8 cellular contexts compared by ENCODE assay signal in genomic region chr5:127031147-127031862, GRCh38. TPM values are rescaled to one million over a fixed set of nuclear protein-coding genes. Genes with fewer than 3 reads are reported as not detected.
A peak's percentile ranks its signal among the peaks of the same experiment; 100 is the strongest.
DNase-seq lines count a peak whose midpoint lies in the region; ATAC-seq, FAIRE-seq and TF ChIP-seq lines count a peak whose summit lies in the region.

No MANE protein-coding gene starts in this region.

- WGBS in H1 (ENCODE audit: extremely low coverage in 1 of 2, insufficient coverage in 1 of 2, insufficient read length in 1 of 2, insufficient replicate concordance in 2 of 2, low coverage in 1 of 2, low lambda C conversion rate in 2 of 2, missing lambda C conversion rate in 1 of 2), 2 experiments = 21% methylated on average over 45 of the region's 45 CpGs; no CpG with 5 or more reads in 1 of the 2 experiments

- CTCF ChIA-PET in H1 (lab: Charles Lee; ENCODE audit: partially characterized antibody) = interaction anchor here (0.6 to 1.7 kb wide), 9 partner anchors 15 to 327 kb away, joined by 3 to 5 read pairs (median 3); no protein-coding TSS in a partner anchor

- H4K8ac ChIP-seq in H1 (ENCODE audit: extremely low read depth, insufficient read depth, low read length) = peak overlapping the region; percentile 92

- POLR2A ChIA-PET in H1 (lab: Charles Lee; ENCODE audit: partially characterized antibody) = interaction anchor here (0.6 to 1.4 kb wide), 4 partner anchors 10 to 384 kb away, joined by 3 to 8 read pairs (median 4); no protein-coding TSS in a partner anchor

- H3K27me3 Mint-ChIP-seq in T-helper 1 cell treated with Interleukin-12 subunit alpha and Interleukin-12 subunit beta and Interleukin-4 antibody, amounts not matched to agents 30 μg/mL and 1 μg/mL, for 36 hours (ENCODE audit: low read depth) = peaks cover 33% of the 10 kb centered on the region
- H3K27me3 Mint-ChIP-seq in natural killer cell treated with Interleukin-12 subunit alpha and Interleukin-12 subunit beta and Interleukin-15 and Interleukin-18, amount 100 ng/mL, for 72 hours = peaks cover 9 to 16% of the 10 kb centered on the region in 2 donors

- H2BK5ac ChIP-seq in H1 (ENCODE audit: low read depth, low read length) = no peak overlapping the region

- H3K36me3 Mint-ChIP-seq in T-helper 1 cell treated with Interleukin-12 subunit alpha and Interleukin-12 subunit beta and Interleukin-4 antibody, amounts not matched to agents 30 μg/mL and 1 μg/mL, for 36 hours (ENCODE audit: low read depth) = peaks cover 2% of the 10 kb centered on the region
- H3K36me3 Mint-ChIP-seq in natural killer cell treated with Interleukin-12 subunit alpha and Interleukin-12 subunit beta and Interleukin-15 and Interleukin-18, amount 100 ng/mL, for 72 hours = no peaks in the 10 kb centered on the region

- H4K91ac ChIP-seq in H1 (replicated peaks; ENCODE audit: insufficient read length, low read length) = peak overlapping the region; percentile 35

- H2BK120ac ChIP-seq in H1 (replicated peaks; ENCODE audit: low read depth, low read length) = no peak overlapping the region

- H3K79me2 ChIP-seq in H1 (ENCODE audit: control insufficient read depth in 1 of 2, insufficient read depth in 2 of 2, low read length in 2 of 2) = 0 out of 4 replicates have a peak, but pooled peaks cover 0 to 15% of the 10 kb centered on the region in 2 experiments

- H3K4ac ChIP-seq in H1 (replicated peaks; ENCODE audit: insufficient read length, low read depth, low read length) = no peak overlapping the region

- peak overlapping the region; percentile 59 for H3K27ac Mint-ChIP-seq in T-helper 1 cell treated with Interleukin-12 subunit alpha and Interleukin-12 subunit beta and Interleukin-4 antibody, amounts not matched to agents 30 μg/mL and 1 μg/mL, for 36 hours
- peak overlapping the region; percentile 44 to 80 for H3K27ac Mint-ChIP-seq in natural killer cell treated with Interleukin-12 subunit alpha and Interleukin-12 subunit beta and Interleukin-15 and Interleukin-18, amount 100 ng/mL, for 72 hours

- H3K4me3 Mint-ChIP-seq in T-helper 1 cell treated with Interleukin-12 subunit alpha and Interleukin-12 subunit beta and Interleukin-4 antibody, amounts not matched to agents 30 μg/mL and 1 μg/mL, for 36 hours = peak overlapping the region; percentile 90
- H3K4me3 Mint-ChIP-seq in natural killer cell treated with Interleukin-12 subunit alpha and Interleukin-12 subunit beta and Interleukin-15 and Interleukin-18, amount 100 ng/mL, for 72 hours = peak overlapping the region; percentile 84

- 0 out of 7 replicates have a peak overlapping the region, but pooled peaks of 1 of the 4 experiments have one; percentile 4 for H3K9ac ChIP-seq in H1 (replicated peaks in 1 of 4; ENCODE audit: extremely low read depth in 1 of 4, low read depth in 3 of 4, low read length in 3 of 4)

- peak overlapping the region; percentile 80 for H3K18ac ChIP-seq in H1 (ENCODE audit: extremely low read depth, low read length)

- no peaks in the 10 kb centered on the region for H3K9me3 ChIP-seq in H1 (ENCODE audit: insufficient read depth in 2 of 2, low read depth in 1 of 2, low read length in 1 of 2)

- TF ChIP-seq EP300 in H1 (IDR thresholded peaks at IDR 0.05; ENCODE audit: borderline replicate concordance in 1 of 2, low read depth in 2 of 2, low read length in 2 of 2) = no peak

- H2BK12ac ChIP-seq in H1 (ENCODE audit: low read depth, low read length) = peak overlapping the region; percentile 5

- H3K27me3 ChIP-seq in H1 (replicated peaks in 1 of 4; ENCODE audit: control insufficient read depth in 3 of 4, extremely low read depth in 1 of 4, insufficient read depth in 3 of 4, low read length in 3 of 4) = peaks cover 0 to 16% (median 10%) of the 10 kb centered on the region in 4 experiments; a peak in 5 of 7 replicates

- H3K36me3 ChIP-seq in H1 (ENCODE audit: control insufficient read depth in 2 of 4, insufficient read depth in 4 of 4, low read length in 3 of 4) = no peaks in the 10 kb centered on the region

- H4K5ac ChIP-seq in H1 (ENCODE audit: insufficient read length, low read depth, low read length) = no peak overlapping the region

- peaks cover 19% of the 10 kb centered on the region; the same call in 1 of the 2 replicates for H3K23me2 ChIP-seq in H1 (ENCODE audit: low read depth, low read length)

- FAIRE-seq in H1 (lab: Jason Lieb, UNC) = no peak

- peaks cover 0 to 9% (median 6%) of the 10 kb centered on the region in 4 experiments; a peak in 4 of 7 replicates for H3K4me1 ChIP-seq in H1 (replicated peaks in 1 of 4; ENCODE audit: control insufficient read depth in 3 of 4, insufficient read depth in 4 of 4, low read length in 3 of 4)

- no peak for TF ChIP-seq CTCF in H1 (IDR thresholded peaks at IDR 0.05; ENCODE audit: control extremely low read depth in 1 of 3, insufficient read depth in 1 of 3, low read depth in 1 of 3, low read length in 3 of 3)

- H3K27ac ChIP-seq in H1 (ENCODE audit: low read depth, low read length) = no peak overlapping the region

- H3K56ac ChIP-seq in H1 (replicated peaks; ENCODE audit: insufficient read length, low read depth, low read length) = no peak overlapping the region

- H3K23ac ChIP-seq in H1 (ENCODE audit: insufficient read length) = no peak overlapping the region

- TF ChIP-seq POLR2A in H1 (IDR thresholded peaks at IDR 0.05; ENCODE audit: control extremely low read depth in 1 of 2, low read depth in 2 of 2, low read length in 2 of 2) = no peak

- no peaks in the 10 kb centered on the region for H3K9me3 Mint-ChIP-seq in T-helper 1 cell treated with Interleukin-12 subunit alpha and Interleukin-12 subunit beta and Interleukin-4 antibody, amounts not matched to agents 30 μg/mL and 1 μg/mL, for 36 hours
- H3K9me3 Mint-ChIP-seq in natural killer cell treated with Interleukin-12 subunit alpha and Interleukin-12 subunit beta and Interleukin-15 and Interleukin-18, amount 100 ng/mL, for 72 hours = no peaks in the 10 kb centered on the region

- H2AFZ ChIP-seq in H1 (ENCODE audit: low read length) = peak overlapping the region; percentile 88; the same call in 1 of the 2 replicates

- no peak overlapping the region for H2AK5ac ChIP-seq in H1 (ENCODE audit: low read depth, low read length)

- peaks cover 0 to 7% of the 10 kb centered on the region in 2 experiments for H4K20me1 ChIP-seq in H1 (replicated peaks in 1 of 2; ENCODE audit: control insufficient read depth in 1 of 2, insufficient read depth in 2 of 2, low read length in 2 of 2)

- no peaks in the 10 kb centered on the region for H3K79me1 ChIP-seq in H1 (ENCODE audit: low read depth, low read length)

- no peak overlapping the region for H2BK20ac ChIP-seq in H1 (ENCODE audit: low read length)

- no peak overlapping the region for H3K14ac ChIP-seq in H1 (ENCODE audit: insufficient read length)

- H3K4me3 ChIP-seq in H1 (ENCODE audit: extremely low read depth in 1 of 4, insufficient read depth in 2 of 4, low read depth in 3 of 4, low read length in 4 of 4) = peak overlapping the region; percentile 50 to 83 (median 82)

- peak; percentile 13 for ATAC-seq in GM18868 (IDR thresholded peaks at IDR 0.05; ENCODE audit: unreplicated experiment)
- ATAC-seq in HG02885 (IDR thresholded peaks at IDR 0.05; ENCODE audit: poor library complexity, unreplicated experiment) = peak; percentile 18
- ATAC-seq in natural killer cell treated with Interleukin-12 subunit alpha and Interleukin-12 subunit beta and Interleukin-15 and Interleukin-18, amount 100 ng/mL, for 72 hours = peak in 1 of 2 donors; percentile 29

- DNase-seq in H1 (ENCODE audit: low read depth in 1 of 2, low spot score in 2 of 2) (no peak), NCI-H345 treated with DMSO at 0.1 percent for 48 hours (lab: John Stamatoyannopoulos, UW; ENCODE audit: unreplicated experiment) (no peak), NCI-H2107 treated with DMSO at 0.1 percent for 48 hours (lab: John Stamatoyannopoulos, UW; ENCODE audit: unreplicated experiment) (no peak), COR-L47 (lab: John Stamatoyannopoulos, UW) (no peak)
- DNase-seq in natural killer cell treated with Interleukin-12 subunit alpha and Interleukin-12 subunit beta and Interleukin-15 and Interleukin-18, amount 100 ng/mL, for 72 hours (ENCODE audit: low spot score) = no peak

- TF ChIP-seq RAD21 in H1 (IDR thresholded peaks at IDR 0.05 in 1 of 2, conservative IDR thresholded peaks at IDR 0.05 in 1 of 2; ENCODE audit: low read depth in 2 of 2, low read length in 2 of 2) = no peak

- no peak overlapping the region for H2BK15ac ChIP-seq in H1 (ENCODE audit: low read length)

- H3K4me1 Mint-ChIP-seq in T-helper 1 cell treated with Interleukin-12 subunit alpha and Interleukin-12 subunit beta and Interleukin-4 antibody, amounts not matched to agents 30 μg/mL and 1 μg/mL, for 36 hours (ENCODE audit: low read depth) = peaks cover 18% of the 10 kb centered on the region
- peaks cover 20 to 22% of the 10 kb centered on the region in 2 donors for H3K4me1 Mint-ChIP-seq in natural killer cell treated with Interleukin-12 subunit alpha and Interleukin-12 subunit beta and Interleukin-15 and Interleukin-18, amount 100 ng/mL, for 72 hours (ENCODE audit: low read depth in 2 of 2)

- H3K4me2 ChIP-seq in H1 (ENCODE audit: insufficient read depth in 1 of 2, low read depth in 2 of 2, low read length in 2 of 2) = peak overlapping the region; percentile 79 to 95

RNA-seq across cellular contexts. Expression of gene MARCHF3, which starts 0.9 kb away (rescaled TPM):
- total RNA-seq in H1 (2021; fragmentation: NEBNext Ultra II Directional; extraction: Animal tissue kit (Norgen Biotek cat#: 25700)) = 12.0 and 14.0 TPM in 2 replicates
- polyA plus RNA-seq in H1 (2011; rRNA removed) = 11.1 and 16.9 TPM in 2 replicates
- polyA plus RNA-seq in H1 (2011; cell fraction: cytosol; rRNA removed) = 10.9 TPM
- polyA plus RNA-seq in H1 (2011; cell fraction: nucleus; rRNA removed) = 14.1 TPM
- 11.8 to 13.5 TPM (median 12.9 TPM) in 4 replicates for polyA plus RNA-seq in H1 (2012, experiment 1 of 2)
- 9.3 TPM for polyA plus RNA-seq in H1 (2012, experiment 2 of 2)
- polyA plus RNA-seq in H1 (2013, experiment 1 of 2) = 5.7 TPM
- polyA plus RNA-seq in H1 (2013, experiment 2 of 2) = 8.1 TPM
- polyA minus RNA-seq in H1 (2011; rRNA and poly(A)+ RNA removed) = 19.0 and 23.9 TPM in 2 replicates
- 10.1 TPM for polyA minus RNA-seq in H1 (2011; cell fraction: cytosol; rRNA and poly(A)+ RNA removed)
- polyA minus RNA-seq in H1 (2011; cell fraction: nucleus; rRNA and poly(A)+ RNA removed) = 32.0 TPM
- total RNA-seq in natural killer cell treated with Interleukin-12 subunit alpha and Interleukin-12 subunit beta and Interleukin-15 and Interleukin-18, amount 100 ng/mL, for 72 hours = 10 to 100 TPM; 19.2 to 46.2 TPM

RNA-seq across cellular contexts. Expression of gene C5orf63, which starts 42.0 kb away (rescaled TPM):
- 0.67 TPM in 1 of 2 replicates, not detected in the other for total RNA-seq in H1 (2021; fragmentation: NEBNext Ultra II Directional; extraction: Animal tissue kit (Norgen Biotek cat#: 25700))
- polyA plus RNA-seq in H1 (2011; rRNA removed) = 0.71 and 0.78 TPM in 2 replicates
- polyA plus RNA-seq in H1 (2011; cell fraction: cytosol; rRNA removed) = 1.0 TPM
- polyA plus RNA-seq in H1 (2011; cell fraction: nucleus; rRNA removed) = 1.1 TPM
- 1.1 to 2.7 TPM (median 1.4 TPM) in 4 replicates for polyA plus RNA-seq in H1 (2012, experiment 1 of 2)
- polyA plus RNA-seq in H1 (2012, experiment 2 of 2) = 0.55 TPM
- polyA plus RNA-seq in H1 (2013, experiment 1 of 2) = 0.32 TPM
- polyA plus RNA-seq in H1 (2013, experiment 2 of 2) = 0.11 TPM
- polyA minus RNA-seq in H1 (2011; rRNA and poly(A)+ RNA removed) = 0.69 and 1.4 TPM in 2 replicates
- polyA minus RNA-seq in H1 (2011; cell fraction: cytosol; rRNA and poly(A)+ RNA removed) = 0.22 TPM
- polyA minus RNA-seq in H1 (2011; cell fraction: nucleus; rRNA and poly(A)+ RNA removed) = 4.5 TPM
- 10 to 100 TPM; 10.2 to 12.9 TPM for total RNA-seq in natural killer cell treated with Interleukin-12 subunit alpha and Interleukin-12 subunit beta and Interleukin-15 and Interleukin-18, amount 100 ng/mL, for 72 hours
